ENCODE assay signal across 9 cellular contexts in the genomic region with DNA sequence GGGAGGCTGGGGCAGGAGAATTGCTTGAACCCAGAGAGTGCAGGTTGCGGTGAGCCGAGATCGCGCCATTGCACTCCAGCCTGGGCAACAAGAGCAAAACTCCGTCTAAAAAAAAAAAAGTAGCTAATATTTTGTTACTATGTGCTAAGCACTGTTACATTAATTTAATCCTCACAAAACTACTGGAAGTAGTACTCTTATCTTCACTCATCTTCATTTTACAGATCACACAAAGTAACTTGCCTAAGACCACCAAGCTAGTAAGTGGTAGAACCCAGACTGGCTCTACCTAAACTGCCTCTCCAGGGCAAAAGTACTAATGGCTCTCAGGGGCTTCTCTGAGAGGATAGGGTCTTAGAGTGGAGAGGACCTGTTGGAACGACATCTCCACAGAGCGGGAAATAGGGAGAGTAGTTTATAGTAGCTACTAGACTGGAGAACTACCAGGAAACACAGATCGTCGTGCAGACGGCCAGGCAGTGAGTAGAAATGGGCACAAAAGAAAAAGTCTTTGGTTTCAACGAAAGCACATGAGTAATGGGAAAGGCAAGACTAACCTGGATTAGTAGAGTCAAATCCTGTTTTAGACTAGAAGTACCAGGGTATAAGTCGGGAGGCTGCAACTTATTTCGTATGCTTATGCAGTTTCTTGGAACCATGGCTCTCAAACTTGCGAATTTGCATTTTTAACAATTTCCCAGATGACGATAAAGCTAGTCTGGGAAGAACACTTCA. TPM values are rescaled to one million over a fixed set of nuclear protein-coding genes. Genes with fewer than 3 reads are reported as not detected.
DNase-seq lines count a peak whose midpoint lies in the region; ATAC-seq, FAIRE-seq and TF ChIP-seq lines count a peak whose summit lies in the region.
"Had no signal": no experiment of that assay in that cellular context is flagged by ENCODE, and none has a peak within 500 bp of the region (broad histone marks: within the 10 kb centered on the region; RNA-seq: fewer than 3 reads in every experiment).

No MANE protein-coding gene starts in this region.

- H3K4me1 Mint-ChIP-seq in H9: peaks cover 7 to 16% of the 10 kb centered on the region in 2 experiments

- H3K14ac ChIP-seq in H9 (ENCODE audit: insufficient read depth, low read length): no peak overlapping the region

- no peak overlapping the region for H2BK5ac ChIP-seq in H9 (ENCODE audit: insufficient read length, low read length)

- no peak overlapping the region for H3K4ac ChIP-seq in H9 (ENCODE audit: low read depth, low read length)

- H3K79me1 ChIP-seq in H9 (ENCODE audit: insufficient read depth, low read depth, low read length, poor library complexity, severe bottlenecking): no peaks in the 10 kb centered on the region

- no peak for ATAC-seq in GM18868 (IDR thresholded peaks at IDR 0.05; ENCODE audit: unreplicated experiment)

- H3K9me3 Mint-ChIP-seq in H9: no peaks in the 10 kb centered on the region

- DNase-seq in H9 (no peak), foreskin fibroblast (no peak), frontal cortex (ENCODE audit: low spot score in 2 of 2) (no peak), OCI-M1 (lab: John Stamatoyannopoulos, UW) (no peak), NOMO-1 treated with DMSO at 0.1 percent for 48 hours (lab: John Stamatoyannopoulos, UW; ENCODE audit: unreplicated experiment) (no peak)
- DNase-seq: foreskin melanocyte had no signal

- H2BK20ac ChIP-seq in H9 (ENCODE audit: low read depth, low read length, poor library complexity, severe bottlenecking): no peak overlapping the region

- H2AK5ac ChIP-seq in H9 (ENCODE audit: insufficient read length, low read length): no peak overlapping the region

- no peaks in the 10 kb centered on the region for H3K9me3 ChIP-seq in H9 (ENCODE audit: control insufficient read depth, low read depth, low read length)
- H3K9me3 ChIP-seq in SU-DHL-6 (ENCODE audit: insufficient read depth, low read length): no peaks in the 10 kb centered on the region

- FAIRE-seq in frontal cortex (lab: Jason Lieb, UNC): no peak

- no peak overlapping the region for H3K23ac ChIP-seq in H9 (ENCODE audit: insufficient read length, low read depth, low read length)

- H4K20me1 ChIP-seq in H9 (ENCODE audit: control insufficient read depth, insufficient read depth, insufficient read length) (no peaks in the 10 kb centered on the region), SU-DHL-6 (ENCODE audit: low read depth, low read length) (no peaks in the 10 kb centered on the region)

- H3K4me3 Mint-ChIP-seq in H9: peak overlapping the region; percentile 75 to 88

- peaks cover 0 to 10% (median 0%) of the 10 kb centered on the region in 3 experiments; a peak in 4 of 7 replicates for H3K36me3 Mint-ChIP-seq in H9 (ENCODE audit: insufficient read depth in 1 of 3, low read depth in 3 of 3)

- no peak overlapping the region for H2BK12ac ChIP-seq in H9 (ENCODE audit: insufficient read length, low read depth, low read length)

- no peak overlapping the region for H3K9ac ChIP-seq in H9 (ENCODE audit: extremely low read depth, insufficient read length, low read length)
- H3K9ac ChIP-seq in SU-DHL-6 (ENCODE audit: low read length): peak overlapping the region; percentile 81

- H3K79me2 ChIP-seq in H9 (ENCODE audit: insufficient read depth, low read length): peaks cover 2% of the 10 kb centered on the region; the same call in 1 of the 2 replicates
- H3K79me2 ChIP-seq in SU-DHL-6 (ENCODE audit: insufficient read depth, low read length): peaks cover 27% of the 10 kb centered on the region

- H3K27me3 ChIP-seq in H9 (ENCODE audit: insufficient read depth, low read length): no peaks in the 10 kb centered on the region
- no peaks in the 10 kb centered on the region for H3K27me3 ChIP-seq in SU-DHL-6 (ENCODE audit: low read length)

- no peaks in the 10 kb centered on the region for H3K36me3 ChIP-seq in SU-DHL-6 (ENCODE audit: low read length)

- no peak overlapping the region for H3K56ac ChIP-seq in H9 (ENCODE audit: insufficient read length, low read depth, low read length)

- no peak overlapping the region for H3T11ph ChIP-seq in H9 (ENCODE audit: low read length)

- H3K18ac ChIP-seq in H9 (ENCODE audit: insufficient read length, low read depth, low read length): no peak overlapping the region

- peaks cover 16% of the 10 kb centered on the region for H3F3A ChIP-seq in SU-DHL-6 (ENCODE audit: insufficient read depth)

- H2AFZ ChIP-seq in H9 (ENCODE audit: low read length) (no peak overlapping the region), SU-DHL-6 (ENCODE audit: low read depth, low read length, severe bottlenecking) (peak overlapping the region; percentile 84)

- no peaks in the 10 kb centered on the region for H3K23me2 ChIP-seq in H9 (ENCODE audit: insufficient read length, low read depth, low read length, poor library complexity, severe bottlenecking)

- no peak overlapping the region for H4K91ac ChIP-seq in H9 (ENCODE audit: insufficient read length, low read depth, low read length)

- TF ChIP-seq CTCF in H9 (conservative IDR thresholded peaks at IDR 0.05) (no peak), SU-DHL-6 (IDR thresholded peaks at IDR 0.05; ENCODE audit: insufficient read depth, low read length, poor library complexity, severe bottlenecking) (no peak), foreskin fibroblast (IDR thresholded peaks at IDR 0.05; ENCODE audit: low read depth, low read length) (no peak)

- no CpG with 5 or more reads among the region's 15 CpGs for WGBS in H9 (ENCODE audit: extremely low coverage, insufficient read length, low lambda C conversion rate)

- H4K5ac ChIP-seq in H9 (ENCODE audit: insufficient read length, low read depth, low read length): no peak overlapping the region

- H3K4me1 ChIP-seq in H9 (ENCODE audit: insufficient read depth, low read length): no peaks in the 10 kb centered on the region; the same call in none of the 2 replicates

- no peak overlapping the region for H2BK120ac ChIP-seq in H9 (ENCODE audit: low read depth, low read length, poor library complexity, severe bottlenecking)

- no peak overlapping the region for H4K8ac ChIP-seq in H9 (replicated peaks; ENCODE audit: insufficient read length, low read depth, low read length)

- no peak overlapping the region for H2BK15ac ChIP-seq in H9 (ENCODE audit: low read depth, low read length)

- H3K27ac ChIP-seq in H9 (ENCODE audit: insufficient read length, low read depth, low read length) (no peak overlapping the region), SU-DHL-6 (ENCODE audit: low read depth, low read length) (no peak overlapping the region), skin epidermis (peak overlapping the region in 7 of 21 experiments; percentile 86 to 98 (median 92))

- H3K4me3 ChIP-seq in SU-DHL-6 (ENCODE audit: insufficient read depth, low read length, poor library complexity, severe bottlenecking) (peak overlapping the region; percentile 78), foreskin fibroblast (ENCODE audit: low read depth in 1 of 2, low read length in 2 of 2) (peak overlapping the region; percentile 48 to 85), skin epidermis (peak overlapping the region in 6 of 7 experiments; percentile 66 to 95 (median 73))

- H3K9me2 ChIP-seq in SU-DHL-6 (replicated peaks; ENCODE audit: insufficient read depth, low read length): no peaks in the 10 kb centered on the region

- no peak overlapping the region; a peak in 1 of 7 replicates for H3K27ac Mint-ChIP-seq in H9

- H3K4me2 ChIP-seq in H9 (ENCODE audit: insufficient read depth, insufficient read length, low read length) (peak overlapping the region; percentile 66), SU-DHL-6 (ENCODE audit: low read depth, low read length, poor library complexity, severe bottlenecking) (peak overlapping the region; percentile 65)

- 0 out of 2 replicates have a peak, but pooled peaks cover 5% of the 10 kb centered on the region for H3K27me3 Mint-ChIP-seq in H9 (ENCODE audit: low read depth)

RNA-seq across cellular contexts. Expression of a gene that starts 1.4 kb away (rescaled TPM):
- 18.2 and 18.8 TPM in 2 replicates for total RNA-seq in H9 (2021)
- 28.1 TPM for total RNA-seq in frontal cortex
